Comparison of ENCODE assay signal across 21 cellular contexts in genomic region chr1:26373789-26374188, GRCh38. TPM values are rescaled to one million over a fixed set of nuclear protein-coding genes. Genes with fewer than 3 reads are reported as not detected.
A peak's percentile ranks its signal among the peaks of the same experiment; 100 is the strongest.
DNase-seq lines count a peak whose midpoint lies in the region; ATAC-seq and TF ChIP-seq lines count a peak whose summit lies in the region.
"Had no signal": no experiment of that assay in that cellular context is flagged by ENCODE, and none has a peak within 500 bp of the region (broad histone marks: within the 10 kb centered on the region; RNA-seq: fewer than 3 reads in every experiment).

No MANE protein-coding gene starts in this region.

- H3K4me1 ChIP-seq in HEK293 (ENCODE audit: control insufficient read depth, insufficient read depth, low read length) (no peaks in the 10 kb centered on the region), MM.1S (ENCODE audit: low read length) (peaks cover 7% of the 10 kb centered on the region), osteoblast (ENCODE audit: insufficient read depth, low read length) (peaks cover 20% of the 10 kb centered on the region)
- peaks cover 82 to 83% of the 10 kb centered on the region in 2 donors for H3K4me1 ChIP-seq in naive thymus-derived CD4-positive, alpha-beta T cell (ENCODE audit: control insufficient read depth in 2 of 2, insufficient read depth in 2 of 2, low read length in 2 of 2)

- no peak overlapping the region for H3K27ac ChIP-seq in HEK293 (ENCODE audit: extremely low read depth, low read depth, low read length)
- no peak overlapping the region for H3K27ac ChIP-seq in naive thymus-derived CD4-positive, alpha-beta T cell (ENCODE audit: low read depth, low read length)
- H3K27ac ChIP-seq in MM.1S (ENCODE audit: low read length): no peak overlapping the region
- no peak overlapping the region for H3K27ac ChIP-seq in osteoblast (ENCODE audit: low read depth, low read length)
- H3K27ac ChIP-seq: upper lobe of left lung had no signal

- H3K9me2 ChIP-seq in MM.1S (replicated peaks; ENCODE audit: insufficient read depth, low read length): no peaks in the 10 kb centered on the region

- POLR2A ChIA-PET in HEK293 (lab: Yijun Ruan, JAX): no interaction called here
- POLR2A ChIA-PET in naive thymus-derived CD4-positive, alpha-beta T cell (lab: Charles Lee): interaction anchor here (0.9 to 4.2 kb wide), 7 partner anchors 11 to 94 kb away, joined by 3 to 25 read pairs (median 7); partner anchors contain the start of genes CD52 and SH3BGRL3

- ATAC-seq in activated naive CD4-positive, alpha-beta T cell treated with anti-CD3 and anti-CD28 coated beads, Interleukin-2, amount 50 U/mL, for 72 hours: no peak
- ATAC-seq in naive thymus-derived CD4-positive, alpha-beta T cell: no peak

- H3K27me3 Mint-ChIP-seq in T-helper 1 cell treated with Interleukin-12 subunit alpha and Interleukin-12 subunit beta and Interleukin-4 antibody, amounts not matched to agents 30 μg/mL and 1 μg/mL, for 36 hours (ENCODE audit: low read depth): no peaks in the 10 kb centered on the region
- no peaks in the 10 kb centered on the region for H3K27me3 Mint-ChIP-seq in naive thymus-derived CD4-positive, alpha-beta T cell

- no peaks in the 10 kb centered on the region for H3K27me3 ChIP-seq in naive thymus-derived CD4-positive, alpha-beta T cell (ENCODE audit: control insufficient read depth in 2 of 2, insufficient read depth in 2 of 2, low read length in 2 of 2)
- 0 out of 2 replicates have a peak, but pooled peaks cover 6% of the 10 kb centered on the region for H3K27me3 ChIP-seq in MM.1S (replicated peaks; ENCODE audit: insufficient read depth, low read length)
- H3K27me3 ChIP-seq in osteoblast (ENCODE audit: insufficient read depth, low read length): no peaks in the 10 kb centered on the region
- H3K27me3 ChIP-seq: upper lobe of left lung had no signal

- peak overlapping the region; percentile 62 for H3K4me3 Mint-ChIP-seq in T-helper 1 cell treated with Interleukin-12 subunit alpha and Interleukin-12 subunit beta and Interleukin-4 antibody, amounts not matched to agents 30 μg/mL and 1 μg/mL, for 36 hours
- peak overlapping the region in 9 of 10 donors; percentile 14 to 80 (median 62) for H3K4me3 Mint-ChIP-seq in naive thymus-derived CD4-positive, alpha-beta T cell

- CTCF ChIA-PET in HEK293 (lab: Yijun Ruan, JAX): interaction anchor here (0.6 to 7.0 kb wide), 7 partner anchors 9 to 515 kb away, joined by 3 to 81 read pairs (median 3); no protein-coding TSS in a partner anchor
- CTCF ChIA-PET in naive thymus-derived CD4-positive, alpha-beta T cell (lab: Charles Lee): interaction anchor here (0.6 to 2.5 kb wide), 11 partner anchors 10 to 1543 kb away, joined by 3 to 21 read pairs (median 5); no protein-coding TSS in a partner anchor

- H3K4me2 ChIP-seq in MM.1S (ENCODE audit: low read depth, low read length): no peak overlapping the region
- H3K4me2 ChIP-seq in osteoblast (ENCODE audit: insufficient read depth, low read length): no peak overlapping the region

- no peaks in the 10 kb centered on the region for H3F3A ChIP-seq in MM.1S (ENCODE audit: insufficient read depth, low read length)

- DNase-seq in T-helper 1 cell (no peak), MM.1S (no peak), NCI-H2107 (lab: John Stamatoyannopoulos, UW) (no peak), osteoblast (ENCODE audit: insufficient read length, low spot score, missing footprints) (no peak)
- DNase-seq in activated naive CD4-positive, alpha-beta T cell treated with anti-CD3 and anti-CD28 coated beads, Interleukin-2, amount 50 U/mL, for 72 hours (ENCODE audit: low spot score in 2 of 2): no peak
- DNase-seq in naive thymus-derived CD4-positive, alpha-beta T cell: no peak
- DNase-seq: 8988T; caudate nucleus; DMS79; effector CD8-positive, alpha-beta T cell; HCEC 1CT; KG1; NCI-H1417; NCI-H774; retina; upper lobe of left lung had no signal

- H2AFZ ChIP-seq in MM.1S (ENCODE audit: low read length): no peak overlapping the region
- no peak overlapping the region for H2AFZ ChIP-seq in osteoblast (ENCODE audit: low read length)

- no peaks in the 10 kb centered on the region for H3K36me3 ChIP-seq in HEK293 (ENCODE audit: control insufficient read depth in 2 of 2, insufficient read depth in 1 of 2, low read length in 2 of 2)
- no peaks in the 10 kb centered on the region for H3K36me3 ChIP-seq in naive thymus-derived CD4-positive, alpha-beta T cell (ENCODE audit: control insufficient read depth in 2 of 3, insufficient read depth in 3 of 3, low read length in 3 of 3)
- no peaks in the 10 kb centered on the region for H3K36me3 ChIP-seq in MM.1S (replicated peaks; ENCODE audit: insufficient read depth, low read length)
- H3K36me3 ChIP-seq in osteoblast (ENCODE audit: insufficient read depth, low read length): no peaks in the 10 kb centered on the region
- H3K36me3 ChIP-seq: upper lobe of left lung had no signal

- H3K9me3 ChIP-seq in HEK293 (ENCODE audit: control insufficient read depth, insufficient read depth, low read depth, low read length) (no peaks in the 10 kb centered on the region), MM.1S (replicated peaks; ENCODE audit: insufficient read depth, low read length) (no peaks in the 10 kb centered on the region), osteoblast (ENCODE audit: low read depth, low read length) (no peaks in the 10 kb centered on the region)
- no peaks in the 10 kb centered on the region for H3K9me3 ChIP-seq in naive thymus-derived CD4-positive, alpha-beta T cell (ENCODE audit: control insufficient read depth in 2 of 3, low read length in 3 of 3)
- H3K9me3 ChIP-seq: upper lobe of left lung had no signal

- peaks cover 74% of the 10 kb centered on the region for H3K4me1 Mint-ChIP-seq in T-helper 1 cell treated with Interleukin-12 subunit alpha and Interleukin-12 subunit beta and Interleukin-4 antibody, amounts not matched to agents 30 μg/mL and 1 μg/mL, for 36 hours (ENCODE audit: low read depth)
- H3K4me1 Mint-ChIP-seq in naive thymus-derived CD4-positive, alpha-beta T cell: peaks cover 77 to 92% (median 86%) of the 10 kb centered on the region in 7 donors

- H4K20me1 ChIP-seq in MM.1S (ENCODE audit: insufficient read depth, low read length) (no peaks in the 10 kb centered on the region), osteoblast (ENCODE audit: insufficient read depth, low read length) (no peaks in the 10 kb centered on the region)

- peaks cover 16% of the 10 kb centered on the region for H3K36me3 Mint-ChIP-seq in T-helper 1 cell treated with Interleukin-12 subunit alpha and Interleukin-12 subunit beta and Interleukin-4 antibody, amounts not matched to agents 30 μg/mL and 1 μg/mL, for 36 hours (ENCODE audit: low read depth)
- no peaks in the 10 kb centered on the region for H3K36me3 Mint-ChIP-seq in activated naive CD4-positive, alpha-beta T cell treated with anti-CD3 and anti-CD28 coated beads, Interleukin-2, amount 50 U/mL, for 72 hours
- H3K36me3 Mint-ChIP-seq in naive thymus-derived CD4-positive, alpha-beta T cell: peaks cover 0 to 21% (median 0%) of the 10 kb centered on the region in 5 donors

- H3K79me2 ChIP-seq in MM.1S (ENCODE audit: low read length) (no peaks in the 10 kb centered on the region), osteoblast (ENCODE audit: insufficient read depth, low read length) (no peaks in the 10 kb centered on the region)

- TF ChIP-seq CTCF in HEK293 (tag by site-specific recombination; IDR thresholded peaks at IDR 0.05) (no peak), MM.1S (IDR thresholded peaks at IDR 0.05; ENCODE audit: low read length) (no peak), osteoblast (IDR thresholded peaks at IDR 0.05; ENCODE audit: extremely low read depth, low read depth, low read length) (no peak)

- intact Hi-C loops in naive thymus-derived CD4-positive, alpha-beta T cell (cut with micrococcal nuclease): no loop called here

- no peak overlapping the region for H3K9ac ChIP-seq in MM.1S (ENCODE audit: low read length)

- H3K4me3 ChIP-seq in HEK293 (ENCODE audit: low read depth, low read length): no peak overlapping the region
- no peak overlapping the region for H3K4me3 ChIP-seq in naive thymus-derived CD4-positive, alpha-beta T cell (ENCODE audit: low read length)
- no peak overlapping the region for H3K4me3 ChIP-seq in MM.1S (ENCODE audit: low read length)
- H3K4me3 ChIP-seq in osteoblast (ENCODE audit: insufficient read depth, low read length): no peak overlapping the region
- H3K4me3 ChIP-seq: upper lobe of left lung had no signal

- peak overlapping the region; percentile 88 for H3K27ac Mint-ChIP-seq in T-helper 1 cell treated with Interleukin-12 subunit alpha and Interleukin-12 subunit beta and Interleukin-4 antibody, amounts not matched to agents 30 μg/mL and 1 μg/mL, for 36 hours
- H3K27ac Mint-ChIP-seq in activated naive CD4-positive, alpha-beta T cell treated with anti-CD3 and anti-CD28 coated beads, Interleukin-2, amount 50 U/mL, for 72 hours: peak overlapping the region; percentile 7 to 66
- H3K27ac Mint-ChIP-seq in naive thymus-derived CD4-positive, alpha-beta T cell: peak overlapping the region in 8 of 9 donors; percentile 49 to 93 (median 79)

- peaks cover 17% of the 10 kb centered on the region for H3K9me3 Mint-ChIP-seq in T-helper 1 cell treated with Interleukin-12 subunit alpha and Interleukin-12 subunit beta and Interleukin-4 antibody, amounts not matched to agents 30 μg/mL and 1 μg/mL, for 36 hours
- H3K9me3 Mint-ChIP-seq in activated naive CD4-positive, alpha-beta T cell treated with anti-CD3 and anti-CD28 coated beads, Interleukin-2, amount 50 U/mL, for 72 hours: peaks cover 0 to 4% of the 10 kb centered on the region in 2 donors
- H3K9me3 Mint-ChIP-seq in naive thymus-derived CD4-positive, alpha-beta T cell: peaks cover 0 to 10% (median 1%) of the 10 kb centered on the region in 11 donors

RNA-seq across cellular contexts. Expression of gene ZNF683, which starts 1.2 kb away (rescaled TPM):
- not detected for total RNA-seq in activated naive CD4-positive, alpha-beta T cell treated with anti-CD3 and anti-CD28 coated beads, Interleukin-2, amount 50 U/mL, for 72 hours
- total RNA-seq in naive thymus-derived CD4-positive, alpha-beta T cell: 1 to 10 TPM in 1 of 5 experiments, under 1 TPM in 2, not detected in 2; 0.22 to 6.3 (median 0.51) TPM
- polyA plus RNA-seq in naive thymus-derived CD4-positive, alpha-beta T cell: not detected
- not detected in 2 replicates for total RNA-seq in osteoblast
- total RNA-seq: kidney epithelial cell, mesenteric fat pad had no signal
- polyA plus RNA-seq: BJ had no signal

RNA-seq across cellular contexts. Expression of gene CRYBG2, which starts 19.9 kb away (rescaled TPM):
- total RNA-seq in activated naive CD4-positive, alpha-beta T cell treated with anti-CD3 and anti-CD28 coated beads, Interleukin-2, amount 50 U/mL, for 72 hours: 1 to 10 TPM; 1.0 to 6.0 TPM
- 1 to 10 TPM in 3 of 5 experiments, under 1 TPM in 1, not detected in 1; 0.59 to 1.5 (median 1.2) TPM for total RNA-seq in naive thymus-derived CD4-positive, alpha-beta T cell
- polyA plus RNA-seq in naive thymus-derived CD4-positive, alpha-beta T cell: 1 to 10 TPM in 1 of 2 donors, not detected in 1; 1.1 TPM
- not detected in 2 replicates for total RNA-seq in osteoblast

RNA-seq across cellular contexts. Expression of gene LIN28A, which starts 36.8 kb away (rescaled TPM):
- not detected for total RNA-seq in activated naive CD4-positive, alpha-beta T cell treated with anti-CD3 and anti-CD28 coated beads, Interleukin-2, amount 50 U/mL, for 72 hours
- not detected for total RNA-seq in naive thymus-derived CD4-positive, alpha-beta T cell
- polyA plus RNA-seq in naive thymus-derived CD4-positive, alpha-beta T cell: not detected
- not detected in 2 replicates for total RNA-seq in osteoblast
- total RNA-seq: kidney epithelial cell, mesenteric fat pad had no signal
- polyA plus RNA-seq: BJ had no signal

RNA-seq across cellular contexts. Expression of gene CD52, which starts 56.0 kb away (rescaled TPM):
- 100 to 1,000 TPM; 343 to 698 TPM for total RNA-seq in activated naive CD4-positive, alpha-beta T cell treated with anti-CD3 and anti-CD28 coated beads, Interleukin-2, amount 50 U/mL, for 72 hours
- total RNA-seq in naive thymus-derived CD4-positive, alpha-beta T cell: 1,000 to 10,000 TPM in 3 of 5 experiments, 100 to 1,000 TPM in 2; 719 to 1,390 (median 1,130) TPM
- polyA plus RNA-seq in naive thymus-derived CD4-positive, alpha-beta T cell: 1,000 to 10,000 TPM; 7,628 to 8,133 TPM
- total RNA-seq in osteoblast: not detected in 2 replicates
- total RNA-seq: kidney epithelial cell had no signal
- polyA plus RNA-seq: BJ had no signal

RNA-seq across cellular contexts. Expression of gene DHDDS, which starts 58.3 kb away (rescaled TPM):
- 10 to 100 TPM; 44.1 to 49.2 TPM for total RNA-seq in activated naive CD4-positive, alpha-beta T cell treated with anti-CD3 and anti-CD28 coated beads, Interleukin-2, amount 50 U/mL, for 72 hours
- total RNA-seq in naive thymus-derived CD4-positive, alpha-beta T cell: 10 to 100 TPM; 28.1 to 58.9 (median 37.7) TPM
- 10 to 100 TPM; 20.7 to 23.8 TPM for polyA plus RNA-seq in naive thymus-derived CD4-positive, alpha-beta T cell
- total RNA-seq in osteoblast: 56.6 and 63.3 TPM in 2 replicates

Comparison
In these comparisons a context has a peak if more than half of its experiments do, and no peak if none do; other contexts are left out.
1. H3K27ac Mint-ChIP-seq: peak in every context shown above with its lines; median percentile 88 in T-helper 1 cell treated with Interleukin-12 subunit alpha and Interleukin-12 subunit beta and Interleukin-4 antibody, amounts not matched to agents 30 μg/mL and 1 μg/mL, for 36 hours; 79 in naive thymus-derived CD4-positive, alpha-beta T cell; 36 in activated naive CD4-positive, alpha-beta T cell treated with anti-CD3 and anti-CD28 coated beads, Interleukin-2, amount 50 U/mL, for 72 hours.